23 cellular contexts compared by ENCODE assay signal in the genomic region with DNA sequence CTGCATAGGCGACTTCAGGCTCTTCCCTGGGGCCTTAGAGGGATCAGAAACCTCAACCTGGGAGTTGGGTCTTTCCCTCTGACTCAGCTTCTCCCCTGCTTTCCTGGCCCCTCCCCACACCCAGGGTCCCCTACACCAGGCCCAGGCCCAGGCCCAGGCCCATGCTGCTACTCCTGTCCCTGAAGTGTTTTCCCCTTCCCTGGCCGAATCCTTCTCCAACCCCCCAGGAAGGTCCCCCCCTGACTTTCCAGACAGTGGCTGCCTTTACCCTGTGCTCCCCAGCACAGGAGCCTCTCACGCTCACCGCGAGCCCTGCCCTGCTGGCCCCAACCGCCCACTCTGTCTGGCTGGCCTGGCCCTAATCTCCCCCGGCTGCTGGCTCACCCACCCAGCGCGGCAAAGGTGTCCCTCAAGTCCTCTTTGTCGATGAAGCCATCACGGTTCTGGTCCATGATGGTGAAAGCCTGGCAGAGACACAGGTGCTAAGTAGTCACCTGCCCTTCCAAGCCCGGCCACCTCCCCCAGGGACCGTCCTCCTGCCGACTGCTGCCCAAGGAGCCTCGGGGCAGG. TPM values are rescaled to one million over a fixed set of nuclear protein-coding genes. Genes with fewer than 3 reads are reported as not detected.
DNase-seq lines count a peak whose midpoint lies in the region; FAIRE-seq and TF ChIP-seq lines count a peak whose summit lies in the region.
"Had no signal": no experiment of that assay in that cellular context is flagged by ENCODE, and none has a peak within 500 bp of the region (broad histone marks: within the 10 kb centered on the region; RNA-seq: fewer than 3 reads in every experiment).

No MANE protein-coding gene starts in this region.

- H4K8ac ChIP-seq in H9 (replicated peaks; ENCODE audit: insufficient read length, low read depth, low read length), result no peak overlapping the region

- H3T11ph ChIP-seq in H9 (ENCODE audit: low read length), result no peak overlapping the region

- no peak overlapping the region for H2BK12ac ChIP-seq in H9 (ENCODE audit: insufficient read length, low read depth, low read length)

- TF ChIP-seq POLR2A in GM12891 (IDR thresholded peaks at IDR 0.05; ENCODE audit: low read depth, low read length), result no peak

- H2BK20ac ChIP-seq in H9 (ENCODE audit: low read depth, low read length, poor library complexity, severe bottlenecking), result no peak overlapping the region

- H3K79me1 ChIP-seq in H9 (ENCODE audit: insufficient read depth, low read depth, low read length, poor library complexity, severe bottlenecking), result no peaks in the 10 kb centered on the region

- H3K79me2 ChIP-seq in H9 (ENCODE audit: insufficient read depth, low read length), result no peaks in the 10 kb centered on the region
- H3K79me2 ChIP-seq in astrocyte (ENCODE audit: insufficient read depth, low read length), result no peaks in the 10 kb centered on the region
- H3K79me2 ChIP-seq in osteoblast (ENCODE audit: insufficient read depth, low read length), result no peaks in the 10 kb centered on the region

- no peak overlapping the region for H3K56ac ChIP-seq in H9 (ENCODE audit: insufficient read length, low read depth, low read length)

- H3K4ac ChIP-seq in H9 (ENCODE audit: low read depth, low read length), result no peak overlapping the region; the same call in 1 of the 2 replicates

- H3K4me3 Mint-ChIP-seq in H9 (no peak overlapping the region), astrocyte (ENCODE audit: unreplicated experiment) (no peak overlapping the region)
- H3K4me3 Mint-ChIP-seq: CD14-positive monocyte; CD4-positive, alpha-beta memory T cell; GM23338 had no signal

- DNase-seq in H9 (no peak), astrocyte (ENCODE audit: low read depth) (peak; percentile 33), islet precursor cell (peak; percentile 56), osteoblast (ENCODE audit: insufficient read length, low spot score, missing footprints) (peak; percentile 79), GM12891 (ENCODE audit: insufficient read length, low spot score) (no peak), UCSD-AML1 (lab: John Stamatoyannopoulos, UW; ENCODE audit: unreplicated experiment) (no peak), SIG-M5 treated with dmso at 0.1 percent for 504 hours (lab: John Stamatoyannopoulos, UW; ENCODE audit: unreplicated experiment) (no peak), NCI-H2227 treated with DMSO at 0.1 percent for 48 hours (lab: John Stamatoyannopoulos, UW) (no peak)
- DNase-seq: 8988T; CD4-positive, alpha-beta memory T cell; DMS153; DMS79; GF-D8 had no signal

- H2BK5ac ChIP-seq in H9 (ENCODE audit: insufficient read length, low read length), result no peak overlapping the region

- H3K36me3 ChIP-seq in astrocyte (ENCODE audit: insufficient read depth, low read length) (no peaks in the 10 kb centered on the region), osteoblast (ENCODE audit: insufficient read depth, low read length) (no peaks in the 10 kb centered on the region)
- H3K36me3 ChIP-seq: BLaER1 had no signal

- H3K23ac ChIP-seq in H9 (ENCODE audit: insufficient read length, low read depth, low read length), result no peak overlapping the region

- H3K27ac ChIP-seq in H9 (ENCODE audit: insufficient read length, low read depth, low read length) (no peak overlapping the region), astrocyte (ENCODE audit: low read depth, low read length) (no peak overlapping the region), osteoblast (ENCODE audit: low read depth, low read length) (no peak overlapping the region)
- H3K27ac ChIP-seq: BLaER1, HL-60 had no signal

- H3K9me3 ChIP-seq in H9 (ENCODE audit: control insufficient read depth, low read depth, low read length) (no peaks in the 10 kb centered on the region), astrocyte (ENCODE audit: insufficient read depth, low read depth, low read length) (no peaks in the 10 kb centered on the region), osteoblast (ENCODE audit: low read depth, low read length) (no peaks in the 10 kb centered on the region)
- H3K9me3 ChIP-seq: BLaER1 had no signal

- H3K23me2 ChIP-seq in H9 (ENCODE audit: insufficient read length, low read depth, low read length, poor library complexity, severe bottlenecking), result no peaks in the 10 kb centered on the region

- H3K27me3 Mint-ChIP-seq in H9 (ENCODE audit: low read depth) (peaks cover 7% of the 10 kb centered on the region), astrocyte (ENCODE audit: low read depth, unreplicated experiment) (peaks cover 4% of the 10 kb centered on the region)

- H4K20me1 ChIP-seq in H9 (ENCODE audit: control insufficient read depth, insufficient read depth, insufficient read length) (no peaks in the 10 kb centered on the region), astrocyte (ENCODE audit: insufficient read depth, low read length) (no peaks in the 10 kb centered on the region), osteoblast (ENCODE audit: insufficient read depth, low read length) (no peaks in the 10 kb centered on the region)
- H4K20me1 ChIP-seq: BLaER1 had no signal

- H2BK120ac ChIP-seq in H9 (ENCODE audit: low read depth, low read length, poor library complexity, severe bottlenecking), result no peak overlapping the region

- WGBS in H9 (ENCODE audit: extremely low coverage, insufficient read length, low lambda C conversion rate), result no CpG with 5 or more reads among the region's 15 CpGs

- no peak overlapping the region for H2BK15ac ChIP-seq in H9 (ENCODE audit: low read depth, low read length)

- H3K9me3 Mint-ChIP-seq in H9 (no peaks in the 10 kb centered on the region; a peak in 2 of 5 replicates), astrocyte (ENCODE audit: unreplicated experiment) (no peaks in the 10 kb centered on the region)
- H3K9me3 Mint-ChIP-seq: CD4-positive, alpha-beta memory T cell; GM23338 had no signal

- no peak overlapping the region for H2AFZ ChIP-seq in H9 (ENCODE audit: low read length)
- peak overlapping the region; percentile 34 for H2AFZ ChIP-seq in astrocyte (ENCODE audit: low read depth, low read length)
- H2AFZ ChIP-seq in osteoblast (ENCODE audit: low read length), result no peak overlapping the region
- H2AFZ ChIP-seq: GM23338 had no signal

- no peaks in the 10 kb centered on the region; a peak in 1 of 7 replicates for H3K36me3 Mint-ChIP-seq in H9 (ENCODE audit: insufficient read depth in 1 of 3, low read depth in 3 of 3)
- peaks cover 2% of the 10 kb centered on the region for H3K36me3 Mint-ChIP-seq in astrocyte (ENCODE audit: low read depth, unreplicated experiment)
- H3K36me3 Mint-ChIP-seq: CD14-positive monocyte; CD4-positive, alpha-beta memory T cell had no signal

- FAIRE-seq in astrocyte (lab: Jason Lieb, UNC) (no peak), GM12891 (lab: Jason Lieb, UNC) (no peak)
- FAIRE-seq: GM12878, GM18507 had no signal

- H3K4me2 ChIP-seq in H9 (ENCODE audit: insufficient read depth, insufficient read length, low read length) (no peak overlapping the region), astrocyte (ENCODE audit: low read length) (no peak overlapping the region), osteoblast (ENCODE audit: insufficient read depth, low read length) (no peak overlapping the region)
- H3K4me2 ChIP-seq: BLaER1, GM23338 had no signal

- H3K9ac ChIP-seq in H9 (ENCODE audit: extremely low read depth, insufficient read length, low read length) (no peak overlapping the region), astrocyte (ENCODE audit: low read length) (no peak overlapping the region)
- H3K9ac ChIP-seq: BLaER1 had no signal

- H3K4me3 ChIP-seq in astrocyte (ENCODE audit: insufficient read depth, low read depth, low read length), result no peak overlapping the region
- no peak overlapping the region for H3K4me3 ChIP-seq in osteoblast (ENCODE audit: insufficient read depth, low read length)
- H3K4me3 ChIP-seq: BLaER1, GM12878, GM23338 had no signal

- H3K18ac ChIP-seq in H9 (ENCODE audit: insufficient read length, low read depth, low read length), result no peak overlapping the region

- H2AK5ac ChIP-seq in H9 (ENCODE audit: insufficient read length, low read length), result no peak overlapping the region

- H4K5ac ChIP-seq in H9 (ENCODE audit: insufficient read length, low read depth, low read length), result no peak overlapping the region

- peak overlapping the region; percentile 28 for H4K91ac ChIP-seq in H9 (ENCODE audit: insufficient read length, low read depth, low read length)

- H3K27me3 ChIP-seq in H9 (ENCODE audit: insufficient read depth, low read length) (no peaks in the 10 kb centered on the region), astrocyte (ENCODE audit: insufficient read depth, low read length) (peaks cover 2% of the 10 kb centered on the region), osteoblast (ENCODE audit: insufficient read depth, low read length) (peaks cover 4% of the 10 kb centered on the region)

- peaks cover 8% of the 10 kb centered on the region; the same call in 1 of the 2 replicates for H3K4me1 ChIP-seq in H9 (ENCODE audit: insufficient read depth, low read length)
- H3K4me1 ChIP-seq in astrocyte (ENCODE audit: insufficient read depth, low read length), result peaks cover 21% of the 10 kb centered on the region
- H3K4me1 ChIP-seq in osteoblast (ENCODE audit: insufficient read depth, low read length), result peaks cover 7% of the 10 kb centered on the region

- no peak overlapping the region; the same call in 1 of the 2 replicates for H3K14ac ChIP-seq in H9 (ENCODE audit: insufficient read depth, low read length)

- TF ChIP-seq CTCF in H9 (conservative IDR thresholded peaks at IDR 0.05) (no peak), astrocyte (IDR thresholded peaks at IDR 0.05; ENCODE audit: insufficient read depth, low read depth, low read length) (no peak), osteoblast (IDR thresholded peaks at IDR 0.05; ENCODE audit: extremely low read depth, low read depth, low read length) (no peak)

- H3K4me1 Mint-ChIP-seq in H9 (peaks cover 24 to 33% of the 10 kb centered on the region in 2 experiments), astrocyte (ENCODE audit: low read depth, unreplicated experiment) (peaks cover 24% of the 10 kb centered on the region)
- H3K4me1 Mint-ChIP-seq: CD14-positive monocyte; CD4-positive, alpha-beta memory T cell had no signal

- H3K27ac Mint-ChIP-seq in H9 (peak overlapping the region in 1 of 3 experiments; percentile 14; a peak in 1 of 7 replicates), astrocyte (ENCODE audit: unreplicated experiment) (peak overlapping the region; percentile 68)
- H3K27ac Mint-ChIP-seq: CD14-positive monocyte; CD4-positive, alpha-beta memory T cell; GM23338 had no signal

TF ChIP-seq in GM12891, 5 proteins besides CTCF, POLR2A, EP300 and RAD21:
- no peak for TF ChIP-seq TAF1 (IDR thresholded peaks at IDR 0.05; ENCODE audit: low read depth, low read length)
- TF ChIP-seq SPI1 (IDR thresholded peaks at IDR 0.05; ENCODE audit: low read depth, low read length), result no peak
- TF ChIP-seq POLR2AphosphoS5 (IDR thresholded peaks at IDR 0.05; ENCODE audit: low read depth, low read length), result no peak
- TF ChIP-seq POU2F2 (IDR thresholded peaks at IDR 0.05; ENCODE audit: low read depth, low read length), result no peak
- no peak for TF ChIP-seq PAX5 (IDR thresholded peaks at IDR 0.05; ENCODE audit: insufficient read depth, low read length, severe bottlenecking)
TF ChIP-seq in GM12891: peak in this region for 0.

RNA-seq across cellular contexts. Expression of a gene that starts 6.4 kb away (rescaled TPM):
- total RNA-seq in H9 (2021), result 0.50 TPM in 1 of 2 replicates, not detected in the other
- 0.73 and 2.8 TPM in 2 replicates for total RNA-seq in astrocyte
- total RNA-seq in osteoblast, result not detected in 2 replicates
- not detected for polyA plus RNA-seq in GM12891 (2012; ENCODE audit: low read depth, missing spikeins)
- total RNA-seq: CD4-positive, alpha-beta memory T cell; Daoy; GM12878; GM23338; H7; HT1080 had no signal
- polyA plus RNA-seq: AG04450; CD14-positive monocyte; CD4-positive, alpha-beta memory T cell; GM12878 had no signal

Comparison
In these comparisons a context has a peak if more than half of its experiments do, and no peak if none do; other contexts are left out.
1. DNase-seq: peak in astrocyte (single experiment), islet precursor cell (single experiment) and osteoblast (single experiment); none in H9 (single experiment), GM12891 (single experiment), UCSD-AML1 (single experiment), SIG-M5 treated with dmso at 0.1 percent for 504 hours (single experiment) and NCI-H2227 treated with DMSO at 0.1 percent for 48 hours (single experiment).